In the genomic region with DNA sequence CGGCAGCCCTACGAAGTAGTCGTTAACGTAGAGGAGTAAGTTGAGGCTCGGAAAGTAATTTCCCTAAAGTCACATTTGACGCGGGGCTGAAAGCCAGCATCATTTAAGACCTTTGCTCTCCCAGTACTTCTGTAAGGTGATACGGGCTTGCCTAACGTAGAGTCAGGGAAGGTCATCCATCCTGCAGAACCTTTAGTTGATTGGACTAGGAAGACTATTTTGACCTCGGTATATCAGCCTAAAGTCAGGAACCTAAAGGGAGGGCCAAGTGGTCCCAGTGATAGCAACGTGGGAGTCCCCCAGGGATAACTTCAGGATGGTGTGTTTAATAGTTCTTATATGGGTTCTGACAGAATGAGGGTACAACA, we compare ENCODE assay signal across 8 cellular contexts. TPM values are rescaled to one million over a fixed set of nuclear protein-coding genes. Genes with fewer than 3 reads are reported as not detected.
DNase-seq lines count a peak whose midpoint lies in the region; ATAC-seq and TF ChIP-seq lines count a peak whose summit lies in the region.

No MANE protein-coding gene starts in this region.

- CTCF ChIA-PET in activated CD4-positive, alpha-beta T cell treated with anti-CD3 and anti-CD28 coated beads for 36 hours (lab: Charles Lee), result interaction anchor here (1.3 kb wide), 1 partner anchor 28 kb away, joined by 4 read pairs; no protein-coding TSS in a partner anchor

- H3K9me3 Mint-ChIP-seq in activated CD4-positive, alpha-beta T cell treated with anti-CD3 and anti-CD28 coated beads for 36 hours (ENCODE audit: low read depth), result no peaks in the 10 kb centered on the region

- no peak for DNase-seq in activated CD4-positive, alpha-beta T cell treated with anti-CD3 and anti-CD28 coated beads for 36 hours
- DNase-seq in activated CD4-positive, alpha-beta T cell treated with anti-CD3 and anti-CD28 coated beads for 48 hours, result no peak
- DNase-seq in left lobe of liver (ENCODE audit: low spot score) (no peak), testis (no peak)
- DNase-seq in NK-92 treated with Interleukin-12 subunit alpha and Interleukin-12 subunit beta, amount 100 ng/mL, for 24 hours (lab: John Stamatoyannopoulos, UW), result no peak

- no peaks in the 10 kb centered on the region for H3K36me3 ChIP-seq in testis (ENCODE audit: low read depth, missing control alignments)

- H3K4me1 ChIP-seq in testis, result peaks cover 12% of the 10 kb centered on the region

- no peak for TF ChIP-seq CTCF in testis (IDR thresholded peaks at IDR 0.05)

- no peaks in the 10 kb centered on the region for H3K9me3 ChIP-seq in testis

- no peak for ATAC-seq in activated CD4-positive, alpha-beta T cell treated with anti-CD3 and anti-CD28 coated beads for 36 hours
- ATAC-seq in left lobe of liver, result peak; percentile 62
- no peak for ATAC-seq in HG03565 (IDR thresholded peaks at IDR 0.05; ENCODE audit: unreplicated experiment)
- ATAC-seq in HG03354 (IDR thresholded peaks at IDR 0.05; ENCODE audit: poor library complexity, severe bottlenecking, unreplicated experiment), result no peak

- peaks cover 35% of the 10 kb centered on the region for H3K36me3 Mint-ChIP-seq in activated CD4-positive, alpha-beta T cell treated with anti-CD3 and anti-CD28 coated beads for 36 hours (ENCODE audit: low read depth)

- peak overlapping the region; percentile 92 for H3K27ac Mint-ChIP-seq in activated CD4-positive, alpha-beta T cell treated with anti-CD3 and anti-CD28 coated beads for 36 hours

- H3K4me1 Mint-ChIP-seq in activated CD4-positive, alpha-beta T cell treated with anti-CD3 and anti-CD28 coated beads for 36 hours, result peaks cover 33% of the 10 kb centered on the region

- WGBS in testis, 2 donors, result 0% methylated on average over 11 of the region's 11 CpGs

- no peaks in the 10 kb centered on the region for H3K27me3 Mint-ChIP-seq in activated CD4-positive, alpha-beta T cell treated with anti-CD3 and anti-CD28 coated beads for 36 hours

- no peaks in the 10 kb centered on the region for H3K27me3 ChIP-seq in testis

- H3K4me3 Mint-ChIP-seq in activated CD4-positive, alpha-beta T cell treated with anti-CD3 and anti-CD28 coated beads for 36 hours, result peak overlapping the region; percentile 94

- intact Hi-C loops in activated CD4-positive, alpha-beta T cell treated with anti-CD3 and anti-CD28 coated beads for 36 hours (cut with DNase I, micrococcal nuclease), result loop anchor here (5.0 to 10.0 kb wide), 5 partner anchors 609 to 1816 kb away; a partner anchor contains a TSS
- intact Hi-C loops in testis (cut with DNase I; ENCODE audit: low total_unique reads), result no loop called here

- peak overlapping the region; percentile 86 to 93 for H3K4me3 ChIP-seq in testis

- no peak for TF ChIP-seq POLR2A in testis (IDR thresholded peaks at IDR 0.05)

- POLR2A ChIA-PET in activated CD4-positive, alpha-beta T cell treated with anti-CD3 and anti-CD28 coated beads for 36 hours (lab: Charles Lee), result interaction anchor here (1.0 to 1.1 kb wide), 2 partner anchors 14 to 23 kb away, joined by 3 to 4 read pairs; no protein-coding TSS in a partner anchor

- H3K27ac ChIP-seq in angular gyrus (ENCODE audit: low read depth, low read length), result peak overlapping the region; percentile 82
- H3K27ac ChIP-seq in testis, result peak overlapping the region; percentile 39 to 80

RNA-seq across cellular contexts. Expression of a gene that starts 0.7 kb away (rescaled TPM):
- total RNA-seq in activated CD4-positive, alpha-beta T cell treated with anti-CD3 and anti-CD28 coated beads for 36 hours, result 10 to 100 TPM; 61.4 to 97.7 TPM
- 21.9 TPM for total RNA-seq in left lobe of liver
- total RNA-seq in testis, result 100 to 1,000 TPM; 190 to 250 TPM
- 237 TPM for polyA plus RNA-seq in testis (ENCODE audit: insufficient read depth, low read depth, low replicate concordance)

RNA-seq across cellular contexts. Expression of a gene that starts 29.7 kb away (rescaled TPM):
- total RNA-seq in activated CD4-positive, alpha-beta T cell treated with anti-CD3 and anti-CD28 coated beads for 36 hours, result 1 to 10 TPM; 1.0 to 1.4 TPM
- total RNA-seq in left lobe of liver (0.83 TPM), testis (10 to 100 TPM in 1 of 2 donors, 1 to 10 TPM in 1; 8.3 to 14.9 TPM)
- 24.6 TPM for polyA plus RNA-seq in testis (ENCODE audit: insufficient read depth, low read depth, low replicate concordance)
